1 cellular context compared by ENCODE assay signal in the genomic region with DNA sequence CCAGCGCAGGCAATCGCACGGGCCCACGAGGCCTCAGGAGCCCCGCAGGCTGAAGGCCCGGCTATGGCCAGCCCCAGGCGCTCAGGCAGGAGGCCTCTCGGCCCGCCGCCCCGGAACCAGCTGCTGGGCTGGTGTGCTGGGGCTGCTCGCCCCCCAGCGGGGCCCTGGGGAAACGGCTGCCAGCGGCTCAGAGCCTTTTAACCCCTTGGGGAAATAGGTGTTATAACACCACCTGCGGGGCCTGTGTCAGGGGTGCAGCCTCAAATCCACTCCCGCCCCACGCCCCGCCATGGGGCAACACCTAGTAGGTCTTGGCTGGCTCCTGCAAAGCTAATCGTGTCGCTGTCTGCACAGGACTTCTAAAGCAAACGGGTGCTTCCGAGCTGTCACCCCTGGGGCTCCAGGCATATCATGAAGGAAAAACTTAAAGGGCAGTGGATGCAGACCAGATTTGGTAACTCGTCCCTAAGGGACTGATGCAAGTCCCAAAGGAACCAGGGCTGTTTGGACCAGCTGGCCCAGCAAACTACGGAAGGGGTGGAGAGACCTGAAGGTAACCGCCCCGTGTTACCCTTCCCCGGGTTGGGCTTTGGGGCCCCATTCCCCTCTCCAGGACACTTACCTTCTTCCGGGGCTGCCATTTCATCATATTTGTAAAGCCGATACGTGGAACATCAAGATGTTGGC.
TF ChIP-seq lines count a peak whose summit lies in the region.

No MANE protein-coding gene starts in this region.

TF ChIP-seq in HepG2, 621 proteins besides CTCF, POLR2A, EP300 and RAD21 (continued from another document and continues in another):
- TF ChIP-seq, protein P1, sequence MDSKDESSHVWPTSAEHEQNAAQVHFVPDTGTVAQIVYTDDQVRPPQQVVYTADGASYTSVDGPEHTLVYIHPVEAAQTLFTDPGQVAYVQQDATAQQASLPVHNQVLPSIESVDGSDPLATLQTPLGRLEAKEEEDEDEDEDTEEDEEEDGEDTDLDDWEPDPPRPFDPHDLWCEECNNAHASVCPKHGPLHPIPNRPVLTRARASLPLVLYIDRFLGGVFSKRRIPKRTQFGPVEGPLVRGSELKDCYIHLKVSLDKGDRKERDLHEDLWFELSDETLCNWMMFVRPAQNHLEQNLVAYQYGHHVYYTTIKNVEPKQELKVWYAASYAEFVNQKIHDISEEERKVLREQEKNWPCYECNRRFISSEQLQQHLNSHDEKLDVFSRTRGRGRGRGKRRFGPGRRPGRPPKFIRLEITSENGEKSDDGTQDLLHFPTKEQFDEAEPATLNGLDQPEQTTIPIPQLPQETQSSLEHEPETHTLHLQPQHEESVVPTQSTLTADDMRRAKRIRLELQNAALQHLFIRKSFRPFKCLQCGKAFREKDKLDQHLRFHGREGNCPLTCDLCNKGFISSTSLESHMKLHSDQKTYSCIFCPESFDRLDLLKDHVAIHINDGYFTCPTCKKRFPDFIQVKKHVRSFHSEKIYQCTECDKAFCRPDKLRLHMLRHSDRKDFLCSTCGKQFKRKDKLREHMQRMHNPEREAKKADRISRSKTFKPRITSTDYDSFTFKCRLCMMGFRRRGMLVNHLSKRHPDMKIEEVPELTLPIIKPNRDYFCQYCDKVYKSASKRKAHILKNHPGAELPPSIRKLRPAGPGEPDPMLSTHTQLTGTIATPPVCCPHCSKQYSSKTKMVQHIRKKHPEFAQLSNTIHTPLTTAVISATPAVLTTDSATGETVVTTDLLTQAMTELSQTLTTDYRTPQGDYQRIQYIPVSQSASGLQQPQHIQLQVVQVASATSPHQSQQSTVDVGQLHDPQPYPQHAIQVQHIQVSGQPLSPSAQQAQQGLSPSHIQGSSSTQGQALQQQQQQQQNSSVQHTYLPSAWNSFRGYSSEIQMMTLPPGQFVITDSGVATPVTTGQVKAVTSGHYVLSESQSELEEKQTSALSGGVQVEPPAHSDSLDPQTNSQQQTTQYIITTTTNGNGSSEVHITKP (CRISPR knock-in tag; IDR thresholded peaks at IDR 0.05; ENCODE audit: low read depth), result no peak
- TF ChIP-seq SOX6 (IDR thresholded peaks at IDR 0.05) (no peak), SOX6 (CRISPR knock-in tag; IDR thresholded peaks at IDR 0.05) (0 out of 2 replicates have a peak, but pooled peaks have one; percentile 44), TBL1XR1 (IDR thresholded peaks at IDR 0.05; ENCODE audit: borderline replicate concordance, low read length, partially characterized antibody) (no peak), PHF21A (CRISPR knock-in tag; IDR thresholded peaks at IDR 0.05) (peak; percentile 89), ZNF761 (CRISPR knock-in tag; conservative IDR thresholded peaks at IDR 0.05) (0 out of 2 replicates have a peak, but pooled peaks have one; percentile 37), TBX3 (IDR thresholded peaks at IDR 0.05; ENCODE audit: borderline replicate concordance) (no peak), SALL1 (CRISPR knock-in tag; IDR thresholded peaks at IDR 0.05) (peak; percentile 74), ZNF224 (CRISPR knock-in tag; IDR thresholded peaks at IDR 0.05) (peak; percentile 64; the same call in 1 of the 2 replicates), GABPA (IDR thresholded peaks at IDR 0.05; ENCODE audit: low read depth, low read length) (no peak), GABPA (CRISPR knock-in tag; IDR thresholded peaks at IDR 0.05; ENCODE audit: low read depth) (0 out of 2 replicates have a peak, but pooled peaks have one; percentile 14), TARDBP (CRISPR knock-in tag; IDR thresholded peaks at IDR 0.05) (peak; percentile 51; the same call in 1 of the 2 replicates), ZNF816 (CRISPR knock-in tag; IDR thresholded peaks at IDR 0.05; ENCODE audit: borderline replicate concordance) (0 out of 2 replicates have a peak, but pooled peaks have one; percentile 27), ARNT2 (CRISPR knock-in tag; IDR thresholded peaks at IDR 0.05; ENCODE audit: low read depth) (peak; percentile 71), SNAPC2 (CRISPR knock-in tag; IDR thresholded peaks at IDR 0.05) (no peak), ZEB1 (IDR thresholded peaks at IDR 0.05; ENCODE audit: insufficient replicate concordance, low read depth) (peak; percentile 75), ZNF720 (CRISPR knock-in tag; IDR thresholded peaks at IDR 0.05) (no peak), HNRNPK (IDR thresholded peaks at IDR 0.05; ENCODE audit: low read depth, low read length, poor library complexity, severe bottlenecking) (peak; percentile 86), AGO1 (IDR thresholded peaks at IDR 0.05; ENCODE audit: low read depth, low read length, poor library complexity, severe bottlenecking) (peak; percentile 43), GATAD2A (CRISPR knock-in tag; IDR thresholded peaks at IDR 0.05) (no peak), ZNF841 (CRISPR knock-in tag; IDR thresholded peaks at IDR 0.05; ENCODE audit: borderline replicate concordance) (no peak), KLF16 (CRISPR knock-in tag; IDR thresholded peaks at IDR 0.05) (0 out of 4 replicates have a peak, but pooled peaks of 1 of the 2 experiments have one; percentile 46), ELF1 (CRISPR knock-in tag; IDR thresholded peaks at IDR 0.05) (no peak), RARA (CRISPR knock-in tag; IDR thresholded peaks at IDR 0.05) (no peak), ZNF263 (CRISPR knock-in tag; IDR thresholded peaks at IDR 0.05) (0 out of 2 replicates have a peak, but pooled peaks have one; percentile 12), SAP130 (CRISPR knock-in tag; IDR thresholded peaks at IDR 0.05; ENCODE audit: low read depth) (peak; percentile 1)
- TF ChIP-seq, protein P2, sequence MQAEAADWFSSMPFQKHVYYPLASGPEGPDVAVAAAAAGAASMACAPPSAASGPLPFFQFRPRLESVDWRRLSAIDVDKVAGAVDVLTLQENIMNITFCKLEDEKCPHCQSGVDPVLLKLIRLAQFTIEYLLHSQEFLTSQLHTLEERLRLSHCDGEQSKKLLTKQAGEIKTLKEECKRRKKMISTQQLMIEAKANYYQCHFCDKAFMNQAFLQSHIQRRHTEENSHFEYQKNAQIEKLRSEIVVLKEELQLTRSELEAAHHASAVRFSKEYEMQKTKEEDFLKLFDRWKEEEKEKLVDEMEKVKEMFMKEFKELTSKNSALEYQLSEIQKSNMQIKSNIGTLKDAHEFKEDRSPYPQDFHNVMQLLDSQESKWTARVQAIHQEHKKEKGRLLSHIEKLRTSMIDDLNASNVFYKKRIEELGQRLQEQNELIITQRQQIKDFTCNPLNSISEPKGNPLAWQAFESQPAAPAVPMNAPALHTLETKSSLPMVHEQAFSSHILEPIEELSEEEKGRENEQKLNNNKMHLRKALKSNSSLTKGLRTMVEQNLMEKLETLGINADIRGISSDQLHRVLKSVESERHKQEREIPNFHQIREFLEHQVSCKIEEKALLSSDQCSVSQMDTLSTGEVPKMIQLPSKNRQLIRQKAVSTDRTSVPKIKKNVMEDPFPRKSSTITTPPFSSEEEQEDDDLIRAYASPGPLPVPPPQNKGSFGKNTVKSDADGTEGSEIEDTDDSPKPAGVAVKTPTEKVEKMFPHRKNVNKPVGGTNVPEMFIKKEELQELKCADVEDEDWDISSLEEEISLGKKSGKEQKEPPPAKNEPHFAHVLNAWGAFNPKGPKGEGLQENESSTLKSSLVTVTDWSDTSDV (CRISPR knock-in tag; IDR thresholded peaks at IDR 0.05), result no peak
- TF ChIP-seq, protein P3, sequence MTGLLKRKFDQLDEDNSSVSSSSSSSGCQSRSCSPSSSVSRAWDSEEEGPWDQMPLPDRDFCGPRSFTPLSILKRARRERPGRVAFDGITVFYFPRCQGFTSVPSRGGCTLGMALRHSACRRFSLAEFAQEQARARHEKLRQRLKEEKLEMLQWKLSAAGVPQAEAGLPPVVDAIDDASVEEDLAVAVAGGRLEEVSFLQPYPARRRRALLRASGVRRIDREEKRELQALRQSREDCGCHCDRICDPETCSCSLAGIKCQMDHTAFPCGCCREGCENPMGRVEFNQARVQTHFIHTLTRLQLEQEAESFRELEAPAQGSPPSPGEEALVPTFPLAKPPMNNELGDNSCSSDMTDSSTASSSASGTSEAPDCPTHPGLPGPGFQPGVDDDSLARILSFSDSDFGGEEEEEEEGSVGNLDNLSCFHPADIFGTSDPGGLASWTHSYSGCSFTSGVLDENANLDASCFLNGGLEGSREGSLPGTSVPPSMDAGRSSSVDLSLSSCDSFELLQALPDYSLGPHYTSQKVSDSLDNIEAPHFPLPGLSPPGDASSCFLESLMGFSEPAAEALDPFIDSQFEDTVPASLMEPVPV (CRISPR knock-in tag; IDR thresholded peaks at IDR 0.05), result no peak
- TF ChIP-seq, protein P4, sequence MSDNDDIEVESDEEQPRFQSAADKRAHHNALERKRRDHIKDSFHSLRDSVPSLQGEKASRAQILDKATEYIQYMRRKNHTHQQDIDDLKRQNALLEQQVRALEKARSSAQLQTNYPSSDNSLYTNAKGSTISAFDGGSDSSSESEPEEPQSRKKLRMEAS (IDR thresholded peaks at IDR 0.05), result peak; percentile 75
- TF ChIP-seq, protein P5, sequence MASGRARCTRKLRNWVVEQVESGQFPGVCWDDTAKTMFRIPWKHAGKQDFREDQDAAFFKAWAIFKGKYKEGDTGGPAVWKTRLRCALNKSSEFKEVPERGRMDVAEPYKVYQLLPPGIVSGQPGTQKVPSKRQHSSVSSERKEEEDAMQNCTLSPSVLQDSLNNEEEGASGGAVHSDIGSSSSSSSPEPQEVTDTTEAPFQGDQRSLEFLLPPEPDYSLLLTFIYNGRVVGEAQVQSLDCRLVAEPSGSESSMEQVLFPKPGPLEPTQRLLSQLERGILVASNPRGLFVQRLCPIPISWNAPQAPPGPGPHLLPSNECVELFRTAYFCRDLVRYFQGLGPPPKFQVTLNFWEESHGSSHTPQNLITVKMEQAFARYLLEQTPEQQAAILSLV (CRISPR knock-in tag; IDR thresholded peaks at IDR 0.05; ENCODE audit: borderline replicate concordance), result 0 out of 2 replicates have a peak, but pooled peaks have one; percentile 35
- TF ChIP-seq, protein P6, sequence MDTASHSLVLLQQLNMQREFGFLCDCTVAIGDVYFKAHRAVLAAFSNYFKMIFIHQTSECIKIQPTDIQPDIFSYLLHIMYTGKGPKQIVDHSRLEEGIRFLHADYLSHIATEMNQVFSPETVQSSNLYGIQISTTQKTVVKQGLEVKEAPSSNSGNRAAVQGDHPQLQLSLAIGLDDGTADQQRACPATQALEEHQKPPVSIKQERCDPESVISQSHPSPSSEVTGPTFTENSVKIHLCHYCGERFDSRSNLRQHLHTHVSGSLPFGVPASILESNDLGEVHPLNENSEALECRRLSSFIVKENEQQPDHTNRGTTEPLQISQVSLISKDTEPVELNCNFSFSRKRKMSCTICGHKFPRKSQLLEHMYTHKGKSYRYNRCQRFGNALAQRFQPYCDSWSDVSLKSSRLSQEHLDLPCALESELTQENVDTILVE (CRISPR knock-in tag; IDR thresholded peaks at IDR 0.05), result peak; percentile 16; the same call in 1 of the 2 replicates
- TF ChIP-seq, protein P7, sequence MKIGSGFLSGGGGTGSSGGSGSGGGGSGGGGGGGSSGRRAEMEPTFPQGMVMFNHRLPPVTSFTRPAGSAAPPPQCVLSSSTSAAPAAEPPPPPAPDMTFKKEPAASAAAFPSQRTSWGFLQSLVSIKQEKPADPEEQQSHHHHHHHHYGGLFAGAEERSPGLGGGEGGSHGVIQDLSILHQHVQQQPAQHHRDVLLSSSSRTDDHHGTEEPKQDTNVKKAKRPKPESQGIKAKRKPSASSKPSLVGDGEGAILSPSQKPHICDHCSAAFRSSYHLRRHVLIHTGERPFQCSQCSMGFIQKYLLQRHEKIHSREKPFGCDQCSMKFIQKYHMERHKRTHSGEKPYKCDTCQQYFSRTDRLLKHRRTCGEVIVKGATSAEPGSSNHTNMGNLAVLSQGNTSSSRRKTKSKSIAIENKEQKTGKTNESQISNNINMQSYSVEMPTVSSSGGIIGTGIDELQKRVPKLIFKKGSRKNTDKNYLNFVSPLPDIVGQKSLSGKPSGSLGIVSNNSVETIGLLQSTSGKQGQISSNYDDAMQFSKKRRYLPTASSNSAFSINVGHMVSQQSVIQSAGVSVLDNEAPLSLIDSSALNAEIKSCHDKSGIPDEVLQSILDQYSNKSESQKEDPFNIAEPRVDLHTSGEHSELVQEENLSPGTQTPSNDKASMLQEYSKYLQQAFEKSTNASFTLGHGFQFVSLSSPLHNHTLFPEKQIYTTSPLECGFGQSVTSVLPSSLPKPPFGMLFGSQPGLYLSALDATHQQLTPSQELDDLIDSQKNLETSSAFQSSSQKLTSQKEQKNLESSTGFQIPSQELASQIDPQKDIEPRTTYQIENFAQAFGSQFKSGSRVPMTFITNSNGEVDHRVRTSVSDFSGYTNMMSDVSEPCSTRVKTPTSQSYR (CRISPR knock-in tag; IDR thresholded peaks at IDR 0.05; ENCODE audit: borderline replicate concordance), result no peak
- TF ChIP-seq, protein P8, sequence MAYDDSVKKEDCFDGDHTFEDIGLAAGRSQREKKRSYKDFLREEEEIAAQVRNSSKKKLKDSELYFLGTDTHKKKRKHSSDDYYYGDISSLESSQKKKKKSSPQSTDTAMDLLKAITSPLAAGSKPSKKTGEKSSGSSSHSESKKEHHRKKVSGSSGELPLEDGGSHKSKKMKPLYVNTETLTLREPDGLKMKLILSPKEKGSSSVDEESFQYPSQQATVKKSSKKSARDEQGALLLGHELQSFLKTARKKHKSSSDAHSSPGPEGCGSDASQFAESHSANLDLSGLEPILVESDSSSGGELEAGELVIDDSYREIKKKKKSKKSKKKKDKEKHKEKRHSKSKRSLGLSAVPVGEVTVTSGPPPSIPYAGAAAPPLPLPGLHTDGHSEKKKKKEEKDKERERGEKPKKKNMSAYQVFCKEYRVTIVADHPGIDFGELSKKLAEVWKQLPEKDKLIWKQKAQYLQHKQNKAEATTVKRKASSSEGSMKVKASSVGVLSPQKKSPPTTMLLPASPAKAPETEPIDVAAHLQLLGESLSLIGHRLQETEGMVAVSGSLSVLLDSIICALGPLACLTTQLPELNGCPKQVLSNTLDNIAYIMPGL (CRISPR knock-in tag; IDR thresholded peaks at IDR 0.05; ENCODE audit: borderline replicate concordance in 1 of 2, low read depth in 1 of 2), result peak; percentile 79 to 94
- TF ChIP-seq, protein P9, sequence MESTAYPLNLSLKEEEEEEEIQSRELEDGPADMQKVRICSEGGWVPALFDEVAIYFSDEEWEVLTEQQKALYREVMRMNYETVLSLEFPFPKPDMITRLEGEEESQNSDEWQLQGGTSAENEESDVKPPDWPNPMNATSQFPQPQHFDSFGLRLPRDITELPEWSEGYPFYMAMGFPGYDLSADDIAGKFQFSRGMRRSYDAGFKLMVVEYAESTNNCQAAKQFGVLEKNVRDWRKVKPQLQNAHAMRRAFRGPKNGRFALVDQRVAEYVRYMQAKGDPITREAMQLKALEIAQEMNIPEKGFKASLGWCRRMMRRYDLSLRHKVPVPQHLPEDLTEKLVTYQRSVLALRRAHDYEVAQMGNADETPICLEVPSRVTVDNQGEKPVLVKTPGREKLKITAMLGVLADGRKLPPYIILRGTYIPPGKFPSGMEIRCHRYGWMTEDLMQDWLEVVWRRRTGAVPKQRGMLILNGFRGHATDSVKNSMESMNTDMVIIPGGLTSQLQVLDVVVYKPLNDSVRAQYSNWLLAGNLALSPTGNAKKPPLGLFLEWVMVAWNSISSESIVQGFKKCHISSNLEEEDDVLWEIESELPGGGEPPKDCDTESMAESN (CRISPR knock-in tag; conservative IDR thresholded peaks at IDR 0.05), result peak; percentile 21; the same call in 1 of the 2 replicates
